17 cellular contexts compared by ENCODE assay signal in the genomic region with DNA sequence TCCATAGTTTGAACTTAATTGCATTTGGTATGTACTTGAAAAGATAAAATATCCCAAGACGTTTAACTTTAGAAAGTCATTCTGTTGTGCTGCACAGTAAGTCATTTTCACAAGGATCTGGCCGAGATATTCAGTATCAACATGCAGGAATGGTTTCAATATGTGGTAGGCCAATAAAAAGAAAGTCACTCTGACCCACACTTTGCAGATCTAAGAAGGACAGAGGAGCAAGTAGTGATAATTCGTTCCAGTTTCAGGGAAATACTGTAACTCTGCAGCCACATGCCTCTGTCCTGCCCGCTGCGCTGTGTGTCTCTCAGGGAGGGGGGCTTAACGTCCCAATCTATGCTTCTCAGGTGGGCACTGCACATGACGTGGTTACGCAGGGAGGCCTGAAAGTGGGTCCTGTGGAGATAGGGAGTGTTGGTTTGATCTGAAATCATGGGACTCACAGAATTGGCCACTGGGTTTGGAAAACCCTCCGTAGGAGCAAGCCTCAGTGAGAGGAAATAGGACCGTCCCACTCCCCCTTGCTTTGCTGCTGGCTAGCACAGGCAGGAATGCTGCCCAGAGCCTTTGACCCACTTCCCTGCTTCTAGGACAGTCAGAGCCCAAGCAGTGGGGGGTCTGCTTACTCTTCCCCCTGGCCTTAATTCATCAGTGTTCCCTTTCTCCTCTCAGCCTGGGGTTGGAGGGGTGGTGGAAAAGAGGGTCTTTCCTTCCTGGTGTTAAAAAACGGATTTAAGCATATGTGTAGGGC.
DNase-seq lines count a peak whose midpoint lies in the region; ATAC-seq and TF ChIP-seq lines count a peak whose summit lies in the region.
"Had no signal": no experiment of that assay in that cellular context is flagged by ENCODE, and none has a peak within 500 bp of the region (broad histone marks: within the 10 kb centered on the region; RNA-seq: fewer than 3 reads in every experiment).

No MANE protein-coding gene starts in this region.

- H3K4ac ChIP-seq in trophoblast cell (ENCODE audit: low read depth, low read length), result no peak overlapping the region

- peak overlapping the region; percentile 0 for H3K14ac ChIP-seq in trophoblast cell (ENCODE audit: low read length)

- H3K4me2 ChIP-seq in trophoblast cell (ENCODE audit: low read length), result peak overlapping the region; percentile 2
- H3K4me2 ChIP-seq: KMS-11 had no signal

- H3K27ac Mint-ChIP-seq in activated CD4-positive, alpha-beta memory T cell treated with anti-CD3 and anti-CD28 coated beads, Interleukin-2, amount 10 ng/mL, durations not matched to agents 7 days and 5 days, result no peak overlapping the region
- H3K27ac Mint-ChIP-seq: activated naive CD8-positive, alpha-beta T cell treated with anti-CD3 and anti-CD28 coated beads, Interleukin-2, amount 50 U/mL, for 24 hours; activated T-helper 17 cell treated with anti-CD3 and anti-CD28 coated beads, Interleukin-2, amount 50 U/mL, for 72 hours; CD4-positive, CD25-positive, alpha-beta regulatory T cell had no signal

- CTCF ChIA-PET in activated CD4-positive, alpha-beta memory T cell treated with anti-CD3 and anti-CD28 coated beads, Interleukin-2, amount 10 ng/mL, durations not matched to agents 7 days and 5 days (lab: Charles Lee), result no interaction called here

- peak overlapping the region; percentile 3 for H2BK120ac ChIP-seq in trophoblast cell (ENCODE audit: insufficient read depth, low read length, poor library complexity)

- H2BK5ac ChIP-seq in trophoblast cell (ENCODE audit: low read depth, low read length, poor library complexity), result no peak overlapping the region

- H3K27me3 ChIP-seq in brain microvascular endothelial cell (replicated peaks) (no peaks in the 10 kb centered on the region), right cardiac atrium (ENCODE audit: control insufficient read depth, insufficient read depth) (no peaks in the 10 kb centered on the region), trophoblast cell (ENCODE audit: insufficient read depth, low read length) (no peaks in the 10 kb centered on the region)
- H3K27me3 ChIP-seq: tibial nerve had no signal

- H4K8ac ChIP-seq in trophoblast cell (ENCODE audit: low read depth, low read length), result no peak overlapping the region

- H3K36me3 ChIP-seq in brain microvascular endothelial cell (replicated peaks), result no peaks in the 10 kb centered on the region
- H3K36me3 ChIP-seq in trophoblast cell (ENCODE audit: control insufficient read depth in 1 of 2, insufficient read depth in 2 of 2, low read length in 2 of 2), result no peaks in the 10 kb centered on the region
- H3K36me3 ChIP-seq: tibial nerve had no signal

- H3K9me3 ChIP-seq in right cardiac atrium (ENCODE audit: control insufficient read depth, low read length), result no peaks in the 10 kb centered on the region
- no peaks in the 10 kb centered on the region for H3K9me3 ChIP-seq in trophoblast cell (ENCODE audit: insufficient read depth, low read depth, low read length)
- H3K9me3 ChIP-seq: tibial nerve had no signal

- no peak overlapping the region for H3K27ac ChIP-seq in brain microvascular endothelial cell
- no peak overlapping the region for H3K27ac ChIP-seq in right cardiac atrium (ENCODE audit: low read length)
- H3K27ac ChIP-seq in trophoblast cell (ENCODE audit: low read depth, low read length), result peak overlapping the region; percentile 4
- H3K27ac ChIP-seq: KMS-11, tibial nerve had no signal

- H4K12ac ChIP-seq in trophoblast cell (ENCODE audit: low read depth, low read length), result no peak overlapping the region

- no peaks in the 10 kb centered on the region for H3K9me3 Mint-ChIP-seq in activated CD4-positive, alpha-beta memory T cell treated with anti-CD3 and anti-CD28 coated beads, Interleukin-2, amount 10 ng/mL, durations not matched to agents 7 days and 5 days
- H3K9me3 Mint-ChIP-seq: activated naive CD8-positive, alpha-beta T cell treated with anti-CD3 and anti-CD28 coated beads, Interleukin-2, amount 50 U/mL, for 24 hours had no signal

- H2AK5ac ChIP-seq in trophoblast cell (ENCODE audit: low read length), result no peak overlapping the region

- POLR2A ChIA-PET in activated CD4-positive, alpha-beta memory T cell treated with anti-CD3 and anti-CD28 coated beads, Interleukin-2, amount 10 ng/mL, durations not matched to agents 7 days and 5 days (lab: Charles Lee), result no interaction called here

- no peaks in the 10 kb centered on the region for H3K4me1 Mint-ChIP-seq in activated CD4-positive, alpha-beta memory T cell treated with anti-CD3 and anti-CD28 coated beads, Interleukin-2, amount 10 ng/mL, durations not matched to agents 7 days and 5 days
- H3K4me1 Mint-ChIP-seq: activated naive CD8-positive, alpha-beta T cell treated with anti-CD3 and anti-CD28 coated beads, Interleukin-2, amount 50 U/mL, for 24 hours; activated T-helper 17 cell treated with anti-CD3 and anti-CD28 coated beads, Interleukin-2, amount 50 U/mL, for 72 hours; CD4-positive, CD25-positive, alpha-beta regulatory T cell had no signal

- TF ChIP-seq CTCF in brain microvascular endothelial cell (IDR thresholded peaks at IDR 0.05; ENCODE audit: low read depth, low read length, missing control alignments), result no peak

- peak overlapping the region; percentile 3 for H4K91ac ChIP-seq in trophoblast cell (ENCODE audit: low read depth, low read length)

- H2AFZ ChIP-seq in trophoblast cell (ENCODE audit: insufficient read depth, low read length, poor library complexity), result no peak overlapping the region

- H3K4me1 ChIP-seq in right cardiac atrium (ENCODE audit: control insufficient read depth, insufficient read depth, low read length) (no peaks in the 10 kb centered on the region), trophoblast cell (ENCODE audit: control insufficient read depth in 1 of 2, insufficient read depth in 2 of 2, low read length in 2 of 2) (peaks cover 7 to 14% of the 10 kb centered on the region in 2 experiments)

- no peaks in the 10 kb centered on the region for H3K79me2 ChIP-seq in trophoblast cell (ENCODE audit: control insufficient read depth, insufficient read depth, low read length, poor library complexity)

- no peaks in the 10 kb centered on the region for H3K36me3 Mint-ChIP-seq in activated CD4-positive, alpha-beta memory T cell treated with anti-CD3 and anti-CD28 coated beads, Interleukin-2, amount 10 ng/mL, durations not matched to agents 7 days and 5 days (ENCODE audit: low read depth)
- H3K36me3 Mint-ChIP-seq: CD4-positive, CD25-positive, alpha-beta regulatory T cell had no signal

- H3K4me3 ChIP-seq in brain microvascular endothelial cell (ENCODE audit: low read depth, low read length), result no peak overlapping the region
- no peak overlapping the region for H3K4me3 ChIP-seq in right cardiac atrium (ENCODE audit: low read length)
- H3K4me3 ChIP-seq in trophoblast cell (ENCODE audit: low read depth, low read length), result no peak overlapping the region
- H3K4me3 ChIP-seq: tibial nerve had no signal

- WGBS in right cardiac atrium, result 50% methylated on average over 11 of the region's 11 CpGs
- WGBS in trophoblast cell (ENCODE audit: extremely low coverage, insufficient coverage, insufficient read length), result no CpG with 5 or more reads among the region's 11 CpGs

- H3K27me3 Mint-ChIP-seq in activated CD4-positive, alpha-beta memory T cell treated with anti-CD3 and anti-CD28 coated beads, Interleukin-2, amount 10 ng/mL, durations not matched to agents 7 days and 5 days, result no peaks in the 10 kb centered on the region
- H3K27me3 Mint-ChIP-seq: activated naive CD8-positive, alpha-beta T cell treated with anti-CD3 and anti-CD28 coated beads, Interleukin-2, amount 50 U/mL, for 24 hours had no signal

- in situ Hi-C loops in brain microvascular endothelial cell (cut with HindIII; ENCODE audit: low pct_ligation_motif_present, low sequenced_read_pairs), result no loop called here

- no peak overlapping the region for H3K4me3 Mint-ChIP-seq in activated CD4-positive, alpha-beta memory T cell treated with anti-CD3 and anti-CD28 coated beads, Interleukin-2, amount 10 ng/mL, durations not matched to agents 7 days and 5 days
- H3K4me3 Mint-ChIP-seq: activated naive CD8-positive, alpha-beta T cell treated with anti-CD3 and anti-CD28 coated beads, Interleukin-2, amount 50 U/mL, for 24 hours; activated T-helper 17 cell treated with anti-CD3 and anti-CD28 coated beads, Interleukin-2, amount 50 U/mL, for 72 hours; CD4-positive, CD25-positive, alpha-beta regulatory T cell had no signal

- intact Hi-C loops in right cardiac atrium (cut with DNase I), result no loop called here

- peak overlapping the region; percentile 5 for H2BK12ac ChIP-seq in trophoblast cell (ENCODE audit: low read length)

- peak; percentile 25 for DNase-seq in Ammon's horn (ENCODE audit: low spot score)
- DNase-seq in brain microvascular endothelial cell, result peak; percentile 29
- DNase-seq in right cardiac atrium, result peak; percentile 43 to 74 (median 64)
- DNase-seq in trophoblast cell, result no peak
- no peak for DNase-seq in activated CD4-positive, alpha-beta memory T cell treated with anti-CD3 and anti-CD28 coated beads, Interleukin-2, amount 10 ng/mL, durations not matched to agents 7 days and 5 days
- no peak for DNase-seq in activated CD8-positive, alpha-beta memory T cell treated with anti-CD3 and anti-CD28 coated beads, Interleukin-2, amount 50 U/mL, for 4 hours
- DNase-seq in HT-29 (ENCODE audit: low spot score), result no peak
- DNase-seq: activated naive CD8-positive, alpha-beta T cell treated with anti-CD3 and anti-CD28 coated beads, Interleukin-2, amount 50 U/mL, for 24 hours; CD4-positive, CD25-positive, alpha-beta regulatory T cell; DMS53; NCI-H1436; NCI-H226; T-helper 1 cell had no signal

- peaks cover 3% of the 10 kb centered on the region for H3K79me1 ChIP-seq in trophoblast cell (ENCODE audit: low read length)

- H3K18ac ChIP-seq in trophoblast cell (ENCODE audit: low read length), result peak overlapping the region; percentile 1

- ATAC-seq in right cardiac atrium (peak; percentile 87), GM21526 (IDR thresholded peaks at IDR 0.05; ENCODE audit: low FRiP score, unreplicated experiment) (no peak)
- ATAC-seq: activated naive CD8-positive, alpha-beta T cell treated with anti-CD3 and anti-CD28 coated beads, Interleukin-2, amount 50 U/mL, for 24 hours; activated T-helper 17 cell treated with anti-CD3 and anti-CD28 coated beads, Interleukin-2, amount 50 U/mL, for 72 hours had no signal

- H3K23ac ChIP-seq in trophoblast cell (ENCODE audit: low read length), result no peak overlapping the region

- H3K9ac ChIP-seq in trophoblast cell (ENCODE audit: low read length), result no peak overlapping the region
- H3K9ac ChIP-seq: KMS-11 had no signal

Comparison
In these comparisons a context has a peak if more than half of its experiments do, and no peak if none do; other contexts are left out.
1. DNase-seq: peak in Ammon's horn (single experiment), brain microvascular endothelial cell (single experiment) and right cardiac atrium (3 of 3); none in trophoblast cell (0 of 2), activated CD4-positive, alpha-beta memory T cell treated with anti-CD3 and anti-CD28 coated beads, Interleukin-2, amount 10 ng/mL, durations not matched to agents 7 days and 5 days (single experiment), activated CD8-positive, alpha-beta memory T cell treated with anti-CD3 and anti-CD28 coated beads, Interleukin-2, amount 50 U/mL, for 4 hours (single experiment) and HT-29 (single experiment).